ENCODE assay signal across 1 cellular context in the genomic region with DNA sequence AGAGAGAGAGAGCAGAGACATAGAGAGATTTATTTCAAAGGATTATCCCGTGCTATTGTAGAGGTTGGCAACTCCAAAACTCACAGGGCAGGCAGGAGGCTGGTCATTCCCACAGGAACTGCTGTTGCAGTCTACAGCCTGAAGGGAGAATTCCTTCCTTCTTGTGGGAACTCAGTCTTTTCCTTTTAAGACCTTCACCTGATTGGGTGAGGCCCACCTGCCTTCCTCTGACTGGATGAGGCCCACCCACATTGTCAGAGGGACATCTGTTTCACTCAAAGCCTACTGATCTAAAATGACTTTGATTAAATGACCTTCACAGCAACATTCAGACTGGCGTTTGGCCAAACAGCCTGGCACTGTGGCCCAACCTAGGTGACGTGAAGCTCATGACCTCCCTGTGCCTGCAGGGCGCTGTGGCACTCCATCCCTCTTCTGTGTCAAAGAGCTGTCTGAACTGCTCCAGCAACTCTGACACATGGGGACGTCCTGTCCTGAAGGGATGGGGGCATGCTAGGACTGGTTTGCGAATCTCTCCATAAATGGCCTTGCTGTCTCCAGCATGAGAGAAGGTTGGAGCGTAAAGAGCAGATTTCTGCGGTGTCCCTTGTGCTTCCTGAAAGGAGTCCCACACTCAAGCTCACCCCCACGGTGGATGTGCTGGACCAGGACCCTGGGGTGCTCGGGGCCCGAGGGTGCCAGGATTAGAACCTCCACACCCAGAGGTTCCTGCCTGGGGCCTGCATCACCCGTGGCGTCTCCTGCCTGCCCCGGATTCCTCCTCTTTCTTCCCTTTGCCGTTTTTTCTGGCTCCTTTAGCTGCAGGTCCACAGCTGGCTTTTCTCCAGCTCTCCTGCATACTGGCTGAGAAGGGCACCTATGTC.
TF ChIP-seq lines count a peak whose summit lies in the region.

No MANE protein-coding gene starts in this region.

TF ChIP-seq in GM23338, 12 proteins besides CTCF, POLR2A, EP300 and RAD21:
- TF ChIP-seq STAT1 (IDR thresholded peaks at IDR 0.05; ENCODE audit: unreplicated experiment) = no peak
- no peak for TF ChIP-seq EZH2phosphoT487 (IDR thresholded peaks at IDR 0.05; ENCODE audit: unreplicated experiment)
- TF ChIP-seq ZNF114 (CRISPR knock-in tag; IDR thresholded peaks at IDR 0.05) = no peak
- no peak for TF ChIP-seq JUNB (IDR thresholded peaks at IDR 0.05; ENCODE audit: unreplicated experiment)
- no peak for TF ChIP-seq ZNF462 (CRISPR knock-in tag; IDR thresholded peaks at IDR 0.05)
- no peak for TF ChIP-seq ETS1 (IDR thresholded peaks at IDR 0.05)
- TF ChIP-seq CREB1 (CRISPR knock-in tag; IDR thresholded peaks at IDR 0.05; ENCODE audit: low read depth) = no peak
- no peak for TF ChIP-seq REST (IDR thresholded peaks at IDR 0.05; ENCODE audit: unreplicated experiment)
- TF ChIP-seq EZH2 (IDR thresholded peaks at IDR 0.05; ENCODE audit: low read depth, unreplicated experiment) = no peak
- TF ChIP-seq ZNF331 (CRISPR knock-in tag; IDR thresholded peaks at IDR 0.05; ENCODE audit: low read depth) = no peak
- no peak for TF ChIP-seq POLR2AphosphoS5 (IDR thresholded peaks at IDR 0.05; ENCODE audit: low read depth)
- TF ChIP-seq NANOG (IDR thresholded peaks at IDR 0.05; ENCODE audit: borderline replicate concordance) = no peak
TF ChIP-seq in GM23338: peak in this region for 0.
